Comparison of ENCODE assay signal across 18 cellular contexts in the genomic region with DNA sequence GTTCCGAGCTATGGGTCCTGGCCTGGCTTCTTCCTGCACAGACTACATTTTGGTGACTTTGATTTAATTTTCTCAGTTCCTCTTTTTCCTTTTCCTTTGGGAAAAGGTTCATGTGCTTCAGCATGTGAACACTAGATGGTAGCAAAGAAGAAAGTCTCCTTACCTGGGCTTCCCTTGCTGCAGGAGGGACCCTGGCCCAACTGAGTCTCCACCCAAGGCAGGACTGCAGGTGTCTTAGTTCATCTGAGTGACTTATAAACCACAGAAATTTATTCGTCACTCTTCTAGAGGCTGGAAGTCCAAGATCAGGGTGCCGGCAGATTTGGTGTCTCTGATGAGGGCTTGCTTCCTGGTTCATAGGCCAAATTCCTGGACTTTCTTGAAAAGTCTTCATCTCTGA.
DNase-seq lines count a peak whose midpoint lies in the region; ATAC-seq, FAIRE-seq and TF ChIP-seq lines count a peak whose summit lies in the region.
"Had no signal": no experiment of that assay in that cellular context is flagged by ENCODE, and none has a peak within 500 bp of the region (broad histone marks: within the 10 kb centered on the region; RNA-seq: fewer than 3 reads in every experiment).

No MANE protein-coding gene starts in this region.

- H3K79me2 ChIP-seq in HepG2 (ENCODE audit: insufficient read depth, low read length): no peaks in the 10 kb centered on the region
- H3K79me2 ChIP-seq in OCI-LY3 (ENCODE audit: low read length): no peaks in the 10 kb centered on the region

- 12% methylated on average over 3 of the region's 3 CpGs for WGBS in HepG2 (ENCODE audit: low lambda C conversion rate)
- WGBS in right lobe of liver (ENCODE audit: insufficient coverage, low coverage, low lambda C conversion rate, missing lambda C conversion rate): 46% methylated on average over 3 of the region's 3 CpGs

- H3K4me3 ChIP-seq in HepG2 (replicated peaks in 1 of 3; ENCODE audit: insufficient read depth in 1 of 3, low read depth in 2 of 3, low read length in 3 of 3): no peak overlapping the region
- no peak overlapping the region for H3K4me3 ChIP-seq in right lobe of liver
- no peak overlapping the region for H3K4me3 ChIP-seq in OCI-LY3 (ENCODE audit: low read length)
- no peak overlapping the region for H3K4me3 ChIP-seq in fibroblast of villous mesenchyme (ENCODE audit: low read depth, low read length)
- H3K4me3 ChIP-seq: heart left ventricle had no signal

- H3K27ac ChIP-seq in HepG2 (ENCODE audit: extremely low read length, insufficient read depth, low read length): no peak overlapping the region
- H3K27ac ChIP-seq in right lobe of liver: no peak overlapping the region
- H3K27ac ChIP-seq in OCI-LY3 (ENCODE audit: low read length): no peak overlapping the region
- H3K27ac ChIP-seq: heart left ventricle had no signal

- DNase-seq in HepG2 (ENCODE audit: low spot score): no peak
- DNase-seq in right lobe of liver: no peak
- DNase-seq in fibroblast of villous mesenchyme (ENCODE audit: low read depth): no peak
- no peak for DNase-seq in NCI-H146 treated with DMSO at 0.1 percent for 48 hours (lab: John Stamatoyannopoulos, UW; ENCODE audit: unreplicated experiment)
- DNase-seq: activated B cell treated with CpG ODN at 0.5 μM for 24 hours; heart left ventricle; left colon; naive thymus-derived CD4-positive, alpha-beta T cell; NCI-H146; right cardiac atrium; stimulated activated naive B cell treated with anti-CD40 and anti-IgM and Interleukin-4, amounts not matched to agents 10 μg/mL and 1 μg/mL and 100 μg/mL, for 72 hours had no signal

- H3K27me3 ChIP-seq in HepG2 (ENCODE audit: control insufficient read depth in 1 of 2, insufficient read depth in 2 of 2, low read length in 2 of 2): peaks cover 0 to 16% of the 10 kb centered on the region in 2 experiments; a peak in 2 of 5 replicates
- H3K27me3 ChIP-seq in right lobe of liver: no peaks in the 10 kb centered on the region
- H3K27me3 ChIP-seq in OCI-LY3 (ENCODE audit: low read depth, low read length): peaks cover 26% of the 10 kb centered on the region
- H3K27me3 ChIP-seq: heart left ventricle had no signal

- TF ChIP-seq EP300 in HepG2 (IDR thresholded peaks at IDR 0.05; ENCODE audit: low read depth in 2 of 2, low read length in 2 of 2) (no peak), HepG2 (CRISPR knock-in tag; IDR thresholded peaks at IDR 0.05; ENCODE audit: borderline replicate concordance) (no peak)

- in situ Hi-C loops in HepG2 (cut with HindIII; ENCODE audit: extremely low pct_ligation_motif_present, low pct_unique_long_range_greater_than_20kb): no loop called here

- TF ChIP-seq CTCF in HepG2 (CRISPR knock-in tag; IDR thresholded peaks at IDR 0.05): peak; percentile 25; the same call in 1 of the 2 replicates
- no peak for TF ChIP-seq CTCF in right lobe of liver (IDR thresholded peaks at IDR 0.05)
- peak; percentile 34 for TF ChIP-seq CTCF in OCI-LY3 (IDR thresholded peaks at IDR 0.05; ENCODE audit: low read depth, low read length)
- peak; percentile 44 for TF ChIP-seq CTCF in fibroblast of villous mesenchyme (IDR thresholded peaks at IDR 0.05; ENCODE audit: insufficient read depth, low read depth, low read length)

- CTCF ChIA-PET in HepG2 (lab: Yijun Ruan, JAX; ENCODE audit: low intra/inter-chr PET ratio, low total read pairs): no interaction called here

- no peak for TF ChIP-seq POLR2A in HepG2 (IDR thresholded peaks at IDR 0.05; ENCODE audit: insufficient read depth in 1 of 2, low read depth in 2 of 2, low read length in 2 of 2)
- TF ChIP-seq POLR2A in right lobe of liver (IDR thresholded peaks at IDR 0.05): no peak

- H3K4me1 ChIP-seq in HepG2 (ENCODE audit: insufficient read depth, low read length) (no peaks in the 10 kb centered on the region), right lobe of liver (no peaks in the 10 kb centered on the region), OCI-LY3 (ENCODE audit: low read length) (no peaks in the 10 kb centered on the region)

- ATAC-seq in HepG2 (peak; percentile 58), right lobe of liver (no peak), HG03469 (IDR thresholded peaks at IDR 0.05; ENCODE audit: unreplicated experiment) (no peak), HG03039 (IDR thresholded peaks at IDR 0.05; ENCODE audit: unreplicated experiment) (no peak), HG02981 (IDR thresholded peaks at IDR 0.05; ENCODE audit: unreplicated experiment) (no peak)
- ATAC-seq: heart left ventricle; left colon; naive thymus-derived CD4-positive, alpha-beta T cell; right cardiac atrium; SK-N-SH treated with all-trans-retinoic acid at 6 μM for 48 hours; stimulated activated naive B cell treated with anti-CD40 and anti-IgM and Interleukin-4, amounts not matched to agents 10 μg/mL and 1 μg/mL and 100 μg/mL, for 72 hours had no signal

- FAIRE-seq in HepG2 (lab: Jason Lieb, UNC): peak; percentile 66
- FAIRE-seq: endometrium, GM19239 had no signal

- intact Hi-C loops in HepG2 (cut with micrococcal nuclease; ENCODE audit: unreplicated experiment): no loop called here
- intact Hi-C loops in right lobe of liver (cut with DNase I): no loop called here

- BruUV-seq in HepG2 (replicated peaks; lab: Mats Ljungman, UMichigan): no TSS peak

- no peak for TF ChIP-seq RAD21 in HepG2 (CRISPR knock-in tag; IDR thresholded peaks at IDR 0.05)

- no peak overlapping the region for H3K4me2 ChIP-seq in HepG2 (ENCODE audit: low read depth, low read length)
- no peak overlapping the region for H3K4me2 ChIP-seq in OCI-LY3 (ENCODE audit: low read length)

- POLR2A ChIA-PET in HepG2 (lab: Yijun Ruan, JAX): no interaction called here

- H3K36me3 ChIP-seq in HepG2 (replicated peaks in 1 of 2; ENCODE audit: control insufficient read depth in 1 of 2, insufficient read depth in 2 of 2, low read length in 2 of 2) (no peaks in the 10 kb centered on the region), right lobe of liver (no peaks in the 10 kb centered on the region), OCI-LY3 (replicated peaks; ENCODE audit: low read depth, low read length) (no peaks in the 10 kb centered on the region)
- H3K36me3 ChIP-seq: heart left ventricle had no signal

- H4K20me1 ChIP-seq in HepG2 (ENCODE audit: insufficient read depth, low read length): no peaks in the 10 kb centered on the region
- H4K20me1 ChIP-seq in OCI-LY3 (ENCODE audit: insufficient read depth, low read length): peaks cover 20% of the 10 kb centered on the region; the same call in 1 of the 2 replicates

- H2AFZ ChIP-seq in HepG2 (ENCODE audit: low read length) (no peak overlapping the region), OCI-LY3 (ENCODE audit: low read depth, low read length) (no peak overlapping the region)

- no peak overlapping the region for H3K9ac ChIP-seq in HepG2 (ENCODE audit: insufficient read depth, low read depth, low read length)
- H3K9ac ChIP-seq in OCI-LY3 (ENCODE audit: low read length): no peak overlapping the region

- H3K9me3 ChIP-seq in HepG2 (ENCODE audit: low read length) (no peaks in the 10 kb centered on the region), right lobe of liver (no peaks in the 10 kb centered on the region), OCI-LY3 (ENCODE audit: insufficient read depth, low read length) (no peaks in the 10 kb centered on the region)
- H3K9me3 ChIP-seq: heart left ventricle had no signal

TF ChIP-seq in HepG2, 621 proteins besides CTCF, POLR2A, EP300 and RAD21 (continues in another document):
- TF ChIP-seq ZNF20 (CRISPR knock-in tag; IDR thresholded peaks at IDR 0.05) (no peak), PATZ1 (CRISPR knock-in tag; IDR thresholded peaks at IDR 0.05) (no peak), ZNF33A (CRISPR knock-in tag; IDR thresholded peaks at IDR 0.05; ENCODE audit: borderline replicate concordance) (no peak), EED (CRISPR knock-in tag; IDR thresholded peaks at IDR 0.05) (no peak), ISX (CRISPR knock-in tag; conservative IDR thresholded peaks at IDR 0.05) (no peak), ZMYM2 (CRISPR knock-in tag; IDR thresholded peaks at IDR 0.05) (no peak)
- TF ChIP-seq, protein P1, sequence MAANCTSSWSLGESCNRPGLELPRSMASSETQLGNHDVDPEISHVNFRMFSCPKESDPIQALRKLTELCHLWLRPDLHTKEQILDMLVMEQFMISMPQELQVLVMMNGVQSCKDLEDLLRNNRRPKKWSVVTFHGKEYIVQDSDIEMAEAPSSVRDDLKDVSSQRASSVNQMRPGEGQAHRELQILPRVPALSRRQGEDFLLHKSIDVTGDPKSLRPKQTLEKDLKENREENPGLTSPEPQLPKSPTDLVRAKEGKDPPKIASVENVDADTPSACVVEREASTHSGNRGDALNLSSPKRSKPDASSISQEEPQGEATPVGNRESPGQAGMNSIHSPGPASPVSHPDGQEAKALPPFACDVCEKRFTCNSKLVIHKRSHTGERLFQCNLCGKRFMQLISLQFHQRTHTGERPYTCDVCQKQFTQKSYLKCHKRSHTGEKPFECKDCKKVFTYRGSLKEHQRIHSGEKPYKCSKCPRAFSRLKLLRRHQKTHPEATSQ (CRISPR knock-in tag; IDR thresholded peaks at IDR 0.05; ENCODE audit: borderline replicate concordance): no peak
- TF ChIP-seq, protein P2, sequence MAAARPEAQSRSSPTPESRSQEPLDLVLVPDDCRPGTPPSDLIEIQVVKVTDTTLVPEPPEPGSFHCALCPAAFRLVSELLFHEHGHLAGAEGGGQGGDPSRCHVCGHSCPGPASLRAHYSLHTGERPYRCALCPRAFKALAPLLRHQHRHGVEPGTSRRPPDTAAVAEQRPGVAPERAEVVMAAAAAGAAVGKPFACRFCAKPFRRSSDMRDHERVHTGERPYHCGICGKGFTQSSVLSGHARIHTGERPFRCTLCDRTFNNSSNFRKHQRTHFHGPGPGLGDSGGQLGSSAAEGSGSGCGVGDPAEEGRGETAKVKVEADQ (CRISPR knock-in tag; IDR thresholded peaks at IDR 0.05; ENCODE audit: borderline replicate concordance): no peak

Comparison
In these comparisons a context has a peak if more than half of its experiments do, and no peak if none do; other contexts are left out.
1. CTCF ChIP-seq: peak in HepG2 (single experiment), OCI-LY3 (single experiment) and fibroblast of villous mesenchyme (single experiment); none in right lobe of liver (0 of 4).